ENCODE assay signal across 28 cellular contexts in the genomic region with DNA sequence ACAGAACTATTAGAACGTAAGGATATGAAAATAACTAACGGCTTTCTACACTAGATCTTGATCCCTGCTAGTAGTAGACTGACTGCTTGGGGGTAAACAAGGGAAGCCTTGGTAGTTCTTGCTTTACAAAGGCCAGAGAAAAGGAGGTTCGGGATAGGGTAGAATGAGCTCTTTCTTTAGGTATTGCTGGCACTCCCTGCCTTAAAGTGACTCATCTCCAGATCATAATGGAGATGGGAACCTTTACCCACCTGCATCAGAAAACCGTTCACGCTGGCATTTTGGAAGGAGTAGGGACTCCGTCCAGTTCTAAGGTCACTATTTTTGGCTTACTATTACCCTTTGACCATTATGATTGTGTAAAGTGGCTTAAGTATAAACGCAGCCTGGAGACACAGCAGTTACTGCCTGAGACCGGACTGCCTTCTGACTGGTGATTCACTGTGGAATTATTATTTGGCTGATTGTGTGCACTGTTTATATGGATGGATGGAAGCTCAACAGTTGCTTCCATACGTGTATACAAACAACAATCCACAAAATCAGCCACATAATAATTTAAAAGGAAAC.
"Had no signal": no experiment of that assay in that cellular context is flagged by ENCODE, and none has a peak within 500 bp of the region (broad histone marks: within the 10 kb centered on the region; RNA-seq: fewer than 3 reads in every experiment).

No MANE protein-coding gene starts in this region.

- H3K27me3 Mint-ChIP-seq: activated naive CD8-positive, alpha-beta T cell treated with anti-CD3 and anti-CD28 coated beads for 36 hours; naive B cell had no signal

- DNase-seq: activated CD4-positive, alpha-beta T cell treated with anti-CD3 and anti-CD28 coated beads for 4 hours; activated CD4-positive, alpha-beta T cell treated with anti-CD3 and anti-CD28 coated beads, Interleukin-2, amount 50 U/mL, for 4 hours; activated effector memory CD4-positive, alpha-beta T cell treated with Interleukin-2 at 50 U/mL for 16 hours; activated naive CD4-positive, alpha-beta T cell treated with anti-CD3 and anti-CD28 coated beads for 36 hours; activated naive CD8-positive, alpha-beta T cell treated with anti-CD3 and anti-CD28 coated beads for 36 hours; activated T-cell treated with anti-CD3 and anti-CD28 coated beads for 4 hours; adrenal gland; aorta; body of pancreas; foreskin fibroblast; heart right ventricle; left ventricle myocardium superior; naive B cell; nephron progenitor cell; stimulated activated CD4-positive, alpha-beta T cell treated with anti-CD3 and anti-CD28 coated beads, Interleukin-12 subunit alpha, Interleukin-12 subunit beta, amount 100 ng/mL, for 4 hours; stimulated activated CD4-positive, alpha-beta T cell treated with anti-CD3 and anti-CD28 coated beads, Interleukin-4, amount 100 ng/mL, for 1 hour; stimulated activated naive CD8-positive, alpha-beta T cell treated with anti-CD3 and anti-CD28 coated beads, Interleukin-15, Interleukin-2, amounts not matched to agents 100 U/mL and 50 U/mL, for 24 hours; T-helper 1 cell; testis; transverse colon had no signal

- H3K9me3 Mint-ChIP-seq: activated naive CD4-positive, alpha-beta T cell treated with anti-CD3 and anti-CD28 coated beads for 36 hours; activated naive CD8-positive, alpha-beta T cell treated with anti-CD3 and anti-CD28 coated beads for 36 hours had no signal

- H3K36me3 ChIP-seq: adrenal gland, heart right ventricle, neutrophil, transverse colon had no signal

- ATAC-seq: body of pancreas; esophagus mucosa; heart right ventricle; left ventricle myocardium superior; sciatic nerve; stimulated activated naive CD8-positive, alpha-beta T cell treated with anti-CD3 and anti-CD28 coated beads, Interleukin-15, Interleukin-2, amounts not matched to agents 100 U/mL and 50 U/mL, for 24 hours had no signal

- H3K9me3 ChIP-seq: adrenal gland, body of pancreas, neutrophil, testis, transverse colon had no signal

- H3K27me3 ChIP-seq: adrenal gland, body of pancreas, heart right ventricle, neutrophil, testis, transverse colon had no signal

- H3K27ac ChIP-seq: adrenal gland, body of pancreas, coronary artery, heart right ventricle, neutrophil, skin epidermis, testis, transverse colon had no signal

- FAIRE-seq: endothelial cell of umbilical vein, islet of Langerhans had no signal

- H3K4me3 ChIP-seq: adrenal gland, body of pancreas, coronary artery, heart right ventricle, skin epidermis, testis, transverse colon had no signal

- H3K4me3 Mint-ChIP-seq: activated naive CD4-positive, alpha-beta T cell treated with anti-CD3 and anti-CD28 coated beads for 36 hours; activated naive CD8-positive, alpha-beta T cell treated with anti-CD3 and anti-CD28 coated beads for 36 hours; mesothelial cell of epicardium; naive B cell; nephron progenitor cell had no signal

- H3K36me3 Mint-ChIP-seq: activated naive CD8-positive, alpha-beta T cell treated with anti-CD3 and anti-CD28 coated beads for 36 hours; mesothelial cell of epicardium; naive B cell had no signal

- H3K4me1 ChIP-seq: adrenal gland, heart right ventricle, testis, transverse colon had no signal

- H3K27ac Mint-ChIP-seq: activated naive CD4-positive, alpha-beta T cell treated with anti-CD3 and anti-CD28 coated beads for 36 hours; activated naive CD8-positive, alpha-beta T cell treated with anti-CD3 and anti-CD28 coated beads for 36 hours; mesothelial cell of epicardium; naive B cell; nephron progenitor cell had no signal

- H3K4me1 Mint-ChIP-seq: activated naive CD8-positive, alpha-beta T cell treated with anti-CD3 and anti-CD28 coated beads for 36 hours; naive B cell had no signal
